1 cellular context compared by ENCODE assay signal in genomic region chr4:102871772-102872171, GRCh38.
TF ChIP-seq lines count a peak whose summit lies in the region.

No MANE protein-coding gene starts in this region.

TF ChIP-seq in K562, 482 proteins besides CTCF, POLR2A, EP300 and RAD21 (continued from another document):
- TF ChIP-seq MGA (IDR thresholded peaks at IDR 0.05), result peak; percentile 55
- TF ChIP-seq TEAD2 (tag; IDR thresholded peaks at IDR 0.05), result 0 out of 2 replicates have a peak, but pooled peaks have one; percentile 14
- TF ChIP-seq NEUROD1 (IDR thresholded peaks at IDR 0.05; ENCODE audit: borderline replicate concordance, low read depth, low read length, partially characterized antibody), result no peak
